9 cellular contexts compared by ENCODE assay signal in genomic region chr3:150216041-150216811, GRCh38.
DNase-seq lines count a peak whose midpoint lies in the region; ATAC-seq and TF ChIP-seq lines count a peak whose summit lies in the region.
"Had no signal": no experiment of that assay in that cellular context is flagged by ENCODE, and none has a peak within 500 bp of the region (broad histone marks: within the 10 kb centered on the region; RNA-seq: fewer than 3 reads in every experiment).

No MANE protein-coding gene starts in this region.

- no peak for TF ChIP-seq EP300 in gastroesophageal sphincter (IDR thresholded peaks at IDR 0.05)

- no peak for TF ChIP-seq POLR2A in gastroesophageal sphincter (IDR thresholded peaks at IDR 0.05)
- no peak for TF ChIP-seq POLR2A in GM18505 (IDR thresholded peaks at IDR 0.05; ENCODE audit: borderline replicate concordance, extremely low read depth, insufficient read depth, insufficient read length)

- peaks cover 0 to 4% (median 0%) of the 10 kb centered on the region in 3 donors for H3K9me3 ChIP-seq in gastroesophageal sphincter

- peak; percentile 94 for DNase-seq in LHCN-M2 (ENCODE audit: low read depth)
- peak; percentile 88 for DNase-seq in RPMI7951 (ENCODE audit: low read depth)
- peak; percentile 94 for DNase-seq in stromal cell of bone marrow (ENCODE audit: low read depth)

- ATAC-seq in gastroesophageal sphincter = peak; percentile 73
- no peak for ATAC-seq in HG02571 (IDR thresholded peaks at IDR 0.05; ENCODE audit: unreplicated experiment)
- ATAC-seq in GM18505 (IDR thresholded peaks at IDR 0.05; ENCODE audit: unreplicated experiment) = no peak
- no peak for ATAC-seq in HG03378 (IDR thresholded peaks at IDR 0.05; ENCODE audit: unreplicated experiment)
- ATAC-seq in GM21723 (IDR thresholded peaks at IDR 0.05; ENCODE audit: unreplicated experiment) = no peak

- no peaks in the 10 kb centered on the region for H3K36me3 ChIP-seq in gastroesophageal sphincter

- no peaks in the 10 kb centered on the region for H3K27me3 ChIP-seq in gastroesophageal sphincter

- H3K4me3 ChIP-seq in gastroesophageal sphincter = no peak overlapping the region

- H3K4me1 ChIP-seq in gastroesophageal sphincter = peaks cover 0 to 25% (median 6%) of the 10 kb centered on the region in 3 donors

- peak overlapping the region in 3 of 4 donors; percentile 51 to 69 (median 67) for H3K27ac ChIP-seq in gastroesophageal sphincter
- H3K27ac ChIP-seq: VCaP had no signal

- no peak for TF ChIP-seq CTCF in gastroesophageal sphincter (IDR thresholded peaks at IDR 0.05)

- 10 to 21% methylated on average over 2 to 4 of the region's 6 CpGs for WGBS in gastroesophageal sphincter (ENCODE audit: low coverage in 1 of 2), 2 donors
